Comparison of ENCODE assay signal across 8 cellular contexts in the genomic region with DNA sequence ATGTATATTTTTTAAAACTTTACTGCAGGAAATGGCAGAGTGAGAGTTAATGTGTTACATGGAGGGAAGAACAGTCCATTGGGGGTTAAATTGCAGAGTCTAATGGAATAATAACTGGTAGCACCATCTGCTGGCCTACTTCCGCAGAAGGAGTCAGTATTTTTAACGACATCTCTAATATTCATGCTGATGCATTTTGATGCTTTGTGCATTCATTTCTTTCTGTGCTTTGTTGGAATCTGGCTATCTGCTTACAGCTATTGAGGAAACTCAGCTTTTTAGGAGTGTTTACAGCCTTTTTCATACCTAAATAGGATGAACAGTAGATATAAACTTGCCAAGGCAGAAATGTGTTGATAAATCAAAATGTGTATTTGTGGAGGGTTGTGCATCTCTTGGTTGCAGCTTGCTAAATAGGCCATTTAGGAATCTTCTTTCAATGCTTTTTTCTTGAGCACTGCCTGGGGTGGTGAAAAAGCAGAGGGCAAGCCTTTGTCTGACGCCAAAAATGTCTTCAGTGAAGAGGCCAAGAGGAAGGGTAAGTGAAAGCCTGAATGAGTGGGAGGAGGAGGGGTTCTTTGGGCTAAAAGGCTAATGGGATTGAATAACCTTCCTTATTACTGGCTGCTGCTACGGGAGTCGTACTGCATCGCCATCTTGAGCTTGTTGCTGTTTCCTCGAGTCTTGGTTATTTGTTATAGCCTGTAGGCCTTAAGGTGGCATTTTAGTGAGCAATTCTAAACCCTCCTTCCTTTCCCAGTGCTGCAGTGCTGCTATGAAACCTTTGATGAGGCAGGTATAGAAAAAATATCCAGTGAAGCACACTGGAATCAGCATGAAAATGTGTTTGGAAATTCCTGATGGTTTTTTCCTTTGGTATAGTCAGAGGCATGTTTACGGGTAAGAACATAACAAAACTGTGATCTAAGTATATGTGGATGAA.
DNase-seq lines count a peak whose midpoint lies in the region; ATAC-seq and TF ChIP-seq lines count a peak whose summit lies in the region.

No MANE protein-coding gene starts in this region.

- H3K36me3 Mint-ChIP-seq in activated naive CD8-positive, alpha-beta T cell treated with anti-CD3 and anti-CD28 coated beads for 36 hours, result peaks cover 8% of the 10 kb centered on the region
- peaks cover 4% of the 10 kb centered on the region for H3K36me3 Mint-ChIP-seq in glutamatergic neuron (ENCODE audit: unreplicated experiment)

- ATAC-seq in GM19397 (IDR thresholded peaks at IDR 0.05; ENCODE audit: unreplicated experiment) (peak; percentile 84), HG03457 (IDR thresholded peaks at IDR 0.05; ENCODE audit: unreplicated experiment) (peak; percentile 51)

- DNase-seq in DMS153 treated with DMSO at 0.1 percent for 48 hours (lab: John Stamatoyannopoulos, UW; ENCODE audit: unreplicated experiment) (peak; percentile 46), NCI-H510A treated with DMSO at 0.1 percent for 48 hours (lab: John Stamatoyannopoulos, UW) (peak; percentile 91), glutamatergic neuron (peak; percentile 38), nucleus accumbens (lab: John Stamatoyannopoulos, UW) (peak in 53 of 56 donors; percentile 4 to 80 (median 50)), HuH-7.5 (ENCODE audit: low spot score) (no peak)
- peak; percentile 3 for DNase-seq in activated naive CD8-positive, alpha-beta T cell treated with anti-CD3 and anti-CD28 coated beads for 36 hours

- H3K4me1 Mint-ChIP-seq in activated naive CD8-positive, alpha-beta T cell treated with anti-CD3 and anti-CD28 coated beads for 36 hours, result peaks cover 16% of the 10 kb centered on the region
- H3K4me1 Mint-ChIP-seq in glutamatergic neuron (ENCODE audit: low read depth, unreplicated experiment), result peaks cover 5% of the 10 kb centered on the region

- H3K9me3 Mint-ChIP-seq in activated naive CD8-positive, alpha-beta T cell treated with anti-CD3 and anti-CD28 coated beads for 36 hours, result no peaks in the 10 kb centered on the region
- peaks cover 6% of the 10 kb centered on the region for H3K9me3 Mint-ChIP-seq in glutamatergic neuron (ENCODE audit: unreplicated experiment)

- H3K27me3 Mint-ChIP-seq in activated naive CD8-positive, alpha-beta T cell treated with anti-CD3 and anti-CD28 coated beads for 36 hours, result no peaks in the 10 kb centered on the region
- H3K27me3 Mint-ChIP-seq in glutamatergic neuron (ENCODE audit: unreplicated experiment), result peaks cover 2% of the 10 kb centered on the region

- peak overlapping the region; percentile 70 for H3K4me3 Mint-ChIP-seq in activated naive CD8-positive, alpha-beta T cell treated with anti-CD3 and anti-CD28 coated beads for 36 hours
- peak overlapping the region; percentile 94 for H3K4me3 Mint-ChIP-seq in glutamatergic neuron (ENCODE audit: unreplicated experiment)

- no peak for TF ChIP-seq CTCF in glutamatergic neuron (IDR thresholded peaks at IDR 0.05; ENCODE audit: partially characterized antibody, unreplicated experiment)

- H3K27ac Mint-ChIP-seq in activated naive CD8-positive, alpha-beta T cell treated with anti-CD3 and anti-CD28 coated beads for 36 hours, result peak overlapping the region; percentile 69
- H3K27ac Mint-ChIP-seq in glutamatergic neuron (ENCODE audit: unreplicated experiment), result peak overlapping the region; percentile 99
